16 cellular contexts compared by ENCODE assay signal in the genomic region with DNA sequence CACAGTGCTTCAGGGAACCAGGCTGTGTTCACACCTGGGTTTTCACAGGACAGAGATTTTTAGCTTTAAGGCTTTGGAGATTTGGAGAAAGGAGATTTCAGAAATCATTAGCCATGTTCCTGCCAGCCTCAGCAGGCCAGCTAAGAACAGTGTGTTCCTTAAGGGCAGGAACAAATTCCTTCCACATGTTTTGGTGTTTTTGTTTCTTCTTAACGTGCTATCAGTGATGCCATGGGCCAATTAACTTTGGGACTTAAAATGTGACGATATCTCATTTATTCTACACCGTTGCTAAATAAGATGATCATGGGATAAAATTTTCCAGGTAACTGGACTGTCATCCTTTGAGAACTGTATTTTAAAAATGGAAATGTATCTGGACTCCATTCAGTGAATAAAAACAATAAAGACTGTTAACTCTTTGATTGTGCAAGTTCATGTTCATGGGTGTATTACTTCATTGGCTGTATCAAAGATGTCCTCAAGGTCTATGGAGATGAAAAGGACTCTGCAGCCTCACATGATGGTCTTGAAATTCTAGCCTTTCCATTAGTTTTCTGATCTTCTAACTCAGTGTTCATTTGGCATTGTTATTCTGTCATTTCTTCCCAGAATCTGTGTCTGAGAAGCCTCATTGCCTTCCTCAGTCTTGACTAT.
A peak's percentile ranks its signal among the peaks of the same experiment; 100 is the strongest.
DNase-seq lines count a peak whose midpoint lies in the region; ATAC-seq and TF ChIP-seq lines count a peak whose summit lies in the region.
"Had no signal": no experiment of that assay in that cellular context is flagged by ENCODE, and none has a peak within 500 bp of the region (broad histone marks: within the 10 kb centered on the region; RNA-seq: fewer than 3 reads in every experiment).

No MANE protein-coding gene starts in this region.

- intact Hi-C loops in upper lobe of right lung (cut with DNase I) = no loop called here

- H3K4me3 ChIP-seq in foreskin fibroblast (ENCODE audit: low read depth in 1 of 2, low read length in 2 of 2) (no peak overlapping the region), upper lobe of right lung (no peak overlapping the region), H7 (ENCODE audit: insufficient read depth, low read depth, low read length) (no peak overlapping the region)
- H3K4me3 ChIP-seq: body of pancreas had no signal

- peak overlapping the region; percentile 93 for H3K27ac Mint-ChIP-seq in osteocyte (ENCODE audit: unreplicated experiment)
- H3K27ac Mint-ChIP-seq: activated naive CD4-positive, alpha-beta T cell treated with anti-CD3 and anti-CD28 coated beads, Interleukin-2, amount 10 ng/mL, durations not matched to agents 7 days and 5 days; T-cell had no signal

- no peaks in the 10 kb centered on the region for H3K36me3 Mint-ChIP-seq in osteocyte (ENCODE audit: unreplicated experiment)
- H3K36me3 Mint-ChIP-seq: activated naive CD4-positive, alpha-beta T cell treated with anti-CD3 and anti-CD28 coated beads, Interleukin-2, amount 10 ng/mL, durations not matched to agents 7 days and 5 days; T-cell had no signal

- DNase-seq in amniotic epithelial cell (ENCODE audit: low read depth) (peak; percentile 17), foreskin fibroblast (peak; percentile 39 to 69), osteocyte (ENCODE audit: extremely low spot score, unreplicated experiment) (no peak), upper lobe of right lung (no peak), H7 (no peak), HuH-7 (ENCODE audit: low spot score) (no peak)
- DNase-seq in activated CD4-positive, CD25-positive, alpha-beta regulatory T cell (lab: John Stamatoyannopoulos, UW) = no peak
- DNase-seq: activated naive CD4-positive, alpha-beta T cell treated with anti-CD3 and anti-CD28 coated beads, Interleukin-2, amount 10 ng/mL, durations not matched to agents 7 days and 5 days; activated T-cell treated with anti-CD3 and anti-CD28 coated beads for 4 hours; BE2C; body of pancreas; DMS 273 treated with DMSO at 0.1 percent for 48 hours; NCI-H187 treated with DMSO at 0.1 percent for 48 hours; NCI-H524; stimulated activated naive CD4-positive, alpha-beta T cell; T-cell had no signal

- no peaks in the 10 kb centered on the region for H3K27me3 Mint-ChIP-seq in osteocyte (ENCODE audit: unreplicated experiment)

- no peaks in the 10 kb centered on the region for H3K9me3 Mint-ChIP-seq in osteocyte (ENCODE audit: unreplicated experiment)
- H3K9me3 Mint-ChIP-seq: activated naive CD4-positive, alpha-beta T cell treated with anti-CD3 and anti-CD28 coated beads, Interleukin-2, amount 10 ng/mL, durations not matched to agents 7 days and 5 days had no signal

- H3K4me1 ChIP-seq in upper lobe of right lung = peaks cover 13% of the 10 kb centered on the region
- H3K4me1 ChIP-seq: BE2C had no signal

- H3K27ac ChIP-seq in upper lobe of right lung = peak overlapping the region; percentile 31
- H3K27ac ChIP-seq: body of pancreas had no signal

- peaks cover 65% of the 10 kb centered on the region for H3K4me1 Mint-ChIP-seq in osteocyte (ENCODE audit: unreplicated experiment)
- H3K4me1 Mint-ChIP-seq: activated naive CD4-positive, alpha-beta T cell treated with anti-CD3 and anti-CD28 coated beads, Interleukin-2, amount 10 ng/mL, durations not matched to agents 7 days and 5 days; T-cell had no signal

- no peak for ATAC-seq in upper lobe of right lung
- ATAC-seq: body of pancreas, T-cell had no signal

- H3K27me3 ChIP-seq in upper lobe of right lung (no peaks in the 10 kb centered on the region), H7 (ENCODE audit: control insufficient read depth, insufficient read depth, low read length) (no peaks in the 10 kb centered on the region)
- H3K27me3 ChIP-seq: BE2C, body of pancreas had no signal

- H3K4me3 Mint-ChIP-seq in osteocyte (ENCODE audit: unreplicated experiment) = no peak overlapping the region
- H3K4me3 Mint-ChIP-seq: activated naive CD4-positive, alpha-beta T cell treated with anti-CD3 and anti-CD28 coated beads, Interleukin-2, amount 10 ng/mL, durations not matched to agents 7 days and 5 days; T-cell had no signal

- TF ChIP-seq CTCF in foreskin fibroblast (IDR thresholded peaks at IDR 0.05; ENCODE audit: low read depth, low read length) (no peak), osteocyte (IDR thresholded peaks at IDR 0.05) (no peak), upper lobe of right lung (IDR thresholded peaks at IDR 0.05) (no peak)

- no peaks in the 10 kb centered on the region for H3K36me3 ChIP-seq in upper lobe of right lung
- H3K36me3 ChIP-seq in H7 (replicated peaks; ENCODE audit: control insufficient read depth, insufficient read depth, low read length) = no peaks in the 10 kb centered on the region
- H3K36me3 ChIP-seq: BE2C had no signal

- H3K9me3 ChIP-seq in upper lobe of right lung = no peaks in the 10 kb centered on the region
- H3K9me3 ChIP-seq: BE2C, body of pancreas had no signal

Comparison
In these comparisons a context has a peak if more than half of its experiments do, and no peak if none do; other contexts are left out.
1. DNase-seq: peak in amniotic epithelial cell (single experiment) and foreskin fibroblast (2 of 2); none in osteocyte (single experiment), upper lobe of right lung (single experiment), activated CD4-positive, CD25-positive, alpha-beta regulatory T cell (0 of 4), H7 (single experiment) and HuH-7 (single experiment).